ENCODE assay signal across 1 cellular context in genomic region chr16:56931769-56932587, GRCh38.
A peak's percentile ranks its signal among the peaks of the same experiment; 100 is the strongest.
TF ChIP-seq lines count a peak whose summit lies in the region.

Gene HERPUD1 (plus strand): TSS chr16:56932142. CDS start chr16:56932245, 103 bp downstream.

TF ChIP-seq in K562, 482 proteins besides CTCF, POLR2A, EP300 and RAD21 (continued from another document and continues in another):
- TF ChIP-seq ZNF589 (CRISPR knock-in tag; IDR thresholded peaks at IDR 0.05; ENCODE audit: low read depth) (no peak), PHF20 (IDR thresholded peaks at IDR 0.05; ENCODE audit: partially characterized antibody) (peak; percentile 75), BCLAF1 (IDR thresholded peaks at IDR 0.05; ENCODE audit: borderline replicate concordance in 1 of 2, control insufficient read depth in 1 of 2, low read depth in 2 of 2, low read length in 1 of 2) (0 out of 4 replicates have a peak, but pooled peaks of 1 of the 2 experiments have one; percentile 11), SP2 (IDR thresholded peaks at IDR 0.05; ENCODE audit: extremely low read depth, low read depth, low read length, poor library complexity, severe bottlenecking) (peak; percentile 51), CBX3 (IDR thresholded peaks at IDR 0.05; ENCODE audit: borderline replicate concordance in 1 of 2, low read length in 2 of 2) (no peak), KDM1A (IDR thresholded peaks at IDR 0.05) (peak; percentile 46 to 50; a peak in 3 of 4 replicates), ATF4 (CRISPR knock-in tag; IDR thresholded peaks at IDR 0.05) (peak; percentile 100), SMARCE1 (IDR thresholded peaks at IDR 0.05) (0 out of 2 replicates have a peak, but pooled peaks have one; percentile 11), ZNF263 (CRISPR knock-in tag; IDR thresholded peaks at IDR 0.05; ENCODE audit: borderline replicate concordance) (peak; percentile 47; the same call in 1 of the 2 replicates), NEUROD1 (IDR thresholded peaks at IDR 0.05; ENCODE audit: borderline replicate concordance, low read depth, low read length, partially characterized antibody) (peak; percentile 91), TRIM24 (IDR thresholded peaks at IDR 0.05) (no peak), ATF6 (CRISPR knock-in tag; IDR thresholded peaks at IDR 0.05) (peak; percentile 23; the same call in 1 of the 2 replicates), MAX (CRISPR knock-in tag; IDR thresholded peaks at IDR 0.05) (peak; percentile 94), CBX5 (IDR thresholded peaks at IDR 0.05; ENCODE audit: borderline replicate concordance, low read depth) (no peak), MECOM (CRISPR knock-in tag; IDR thresholded peaks at IDR 0.05) (no peak), SIN3A (IDR thresholded peaks at IDR 0.05; ENCODE audit: borderline replicate concordance in 2 of 2, control insufficient read depth in 1 of 2, low read depth in 2 of 2, low read length in 2 of 2) (peak; percentile 12 to 70; a peak in 2 of 4 replicates), HNRNPK (IDR thresholded peaks at IDR 0.05; ENCODE audit: low read depth, low read length, poor library complexity, severe bottlenecking) (peak; percentile 23), SPI1 (IDR thresholded peaks at IDR 0.05; ENCODE audit: borderline replicate concordance, low read depth, low read length) (no peak), ZNF740 (CRISPR knock-in tag; IDR thresholded peaks at IDR 0.05) (peak; percentile 68), ZNF740 (tag; IDR thresholded peaks at IDR 0.05) (peak in 1 of 2 experiments; percentile 12; a peak in 1 of 4 replicates), IRF2 (CRISPR knock-in tag; IDR thresholded peaks at IDR 0.05) (peak; percentile 43; the same call in 1 of the 2 replicates), NR4A1 (CRISPR knock-in tag; IDR thresholded peaks at IDR 0.05) (no peak), NR4A1 (tag; IDR thresholded peaks at IDR 0.05) (peak; percentile 66; the same call in 1 of the 2 replicates), TSHZ1 (CRISPR knock-in tag; IDR thresholded peaks at IDR 0.05) (no peak), TCF3 (CRISPR knock-in tag; IDR thresholded peaks at IDR 0.05) (0 out of 2 replicates have a peak, but pooled peaks have one; percentile 1), KDM4B (IDR thresholded peaks at IDR 0.05; ENCODE audit: borderline replicate concordance in 2 of 2, low read depth in 1 of 2) (peak in 1 of 2 experiments; percentile 5; a peak in 1 of 4 replicates), CHD2 (IDR thresholded peaks at IDR 0.05; ENCODE audit: low read depth, low read length) (peak; percentile 69), DNMT1 (IDR thresholded peaks at IDR 0.05) (no peak), STAT6 (CRISPR knock-in tag; IDR thresholded peaks at IDR 0.05) (peak; percentile 73; the same call in 1 of the 2 replicates), E2F6 (IDR thresholded peaks at IDR 0.05; ENCODE audit: borderline replicate concordance in 1 of 2, extremely low read depth in 1 of 2, insufficient read depth in 1 of 2, insufficient read length in 1 of 2, low read depth in 1 of 2, low read length in 1 of 2, poor library complexity in 1 of 2, severe bottlenecking in 1 of 2) (peak; percentile 64 to 85), PRPF4 (IDR thresholded peaks at IDR 0.05; ENCODE audit: insufficient read depth, low read depth, low read length, poor library complexity, severe bottlenecking) (peak; percentile 99), JUN (IDR thresholded peaks at IDR 0.05; ENCODE audit: borderline replicate concordance, low read depth, low read length) (peak; percentile 83), JUN (CRISPR knock-in tag; IDR thresholded peaks at IDR 0.05; ENCODE audit: borderline replicate concordance) (no peak), LARP7 (IDR thresholded peaks at IDR 0.05) (no peak), ZBTB49 (CRISPR knock-in tag; IDR thresholded peaks at IDR 0.05; ENCODE audit: borderline replicate concordance) (0 out of 2 replicates have a peak, but pooled peaks have one; percentile 12), RBBP5 (IDR thresholded peaks at IDR 0.05; ENCODE audit: borderline replicate concordance, insufficient read depth, low read length, poor library complexity, severe bottlenecking) (peak; percentile 78), ZNF511 (CRISPR knock-in tag; IDR thresholded peaks at IDR 0.05) (peak; percentile 88), MEIS2 (IDR thresholded peaks at IDR 0.05; ENCODE audit: partially characterized antibody) (no peak), PHB (CRISPR knock-in tag; IDR thresholded peaks at IDR 0.05) (0 out of 2 replicates have a peak, but pooled peaks have one; percentile 17), EGR1 (conservative IDR thresholded peaks at IDR 0.05) (peak; percentile 89)
